8 cellular contexts compared by ENCODE assay signal in genomic region chr3:3619815-3620214, GRCh38.
"Had no signal": no experiment of that assay in that cellular context is flagged by ENCODE, and none has a peak within 500 bp of the region (broad histone marks: within the 10 kb centered on the region; RNA-seq: fewer than 3 reads in every experiment).

No MANE protein-coding gene starts in this region.

- ATAC-seq: GM12878 had no signal

- H3K4me3 ChIP-seq: GM12878 had no signal

- DNase-seq: GDM1, GF-D8 had no signal

- FAIRE-seq: G401.6, GM12878, GM12891, GM12892, GM18507, GM19239 had no signal
